ENCODE assay signal across 34 cellular contexts in the genomic region with DNA sequence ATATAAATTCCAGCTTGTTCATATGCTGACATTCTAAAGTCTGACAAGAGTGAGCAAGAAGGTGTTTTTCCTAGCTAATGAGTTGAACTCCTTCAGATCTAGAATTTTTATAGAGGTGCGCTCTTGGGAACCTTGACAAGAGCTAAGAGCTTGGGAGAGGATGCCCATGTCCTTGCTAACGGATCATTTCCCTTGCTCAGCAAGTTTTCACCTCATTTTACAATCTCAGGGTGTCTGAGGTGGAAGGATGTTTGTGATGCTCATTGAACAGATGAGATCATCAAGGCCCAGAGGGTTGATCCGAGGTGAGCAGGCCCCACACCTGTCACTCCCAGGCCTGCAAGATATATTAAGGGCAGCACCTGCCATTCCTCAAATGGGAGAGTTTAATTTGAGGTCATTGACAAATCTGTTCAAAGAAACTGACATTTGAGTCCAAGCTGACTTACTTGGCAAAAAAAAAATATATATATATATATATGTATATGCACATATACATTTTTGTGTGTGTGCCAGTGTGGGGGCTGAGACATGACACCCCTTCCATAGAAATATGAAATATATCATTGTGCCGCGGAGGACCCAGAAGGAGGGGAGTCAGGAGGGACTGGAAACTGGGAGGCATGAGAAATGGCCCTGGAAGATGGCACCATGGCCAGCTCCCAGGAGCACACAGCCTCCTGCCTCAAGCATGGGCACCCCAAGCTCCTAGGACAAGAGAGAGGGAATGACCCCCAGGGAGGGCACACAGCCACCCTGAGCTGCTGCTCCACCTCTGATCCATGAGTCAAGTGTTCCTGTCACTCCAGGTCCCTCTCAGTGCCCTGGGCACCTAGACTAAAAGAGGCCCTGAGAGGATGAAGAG. TPM values are rescaled to one million over a fixed set of nuclear protein-coding genes. Genes with fewer than 3 reads are reported as not detected.
"Had no signal": no experiment of that assay in that cellular context is flagged by ENCODE, and none has a peak within 500 bp of the region (broad histone marks: within the 10 kb centered on the region; RNA-seq: fewer than 3 reads in every experiment).

No MANE protein-coding gene starts in this region.

- H3K4me3 ChIP-seq: ascending aorta, cardiac muscle cell, Peyer's patch had no signal

- H3K27me3 Mint-ChIP-seq: activated naive CD4-positive, alpha-beta T cell treated with anti-CD3 and anti-CD28 coated beads, Interleukin-2, amount 50 U/mL, for 24 hours; activated T-cell treated with anti-CD3 and anti-CD28 coated beads, Interleukin-2, amount 50 U/mL, for 24 hours; central memory CD8-positive, alpha-beta T cell had no signal

- H3K4me1 Mint-ChIP-seq: activated CD4-positive, alpha-beta T cell treated with anti-CD3 and anti-CD28 coated beads, Interleukin-2, amount 10 ng/mL, durations not matched to agents 24 days and 14 days; activated naive CD4-positive, alpha-beta T cell treated with anti-CD3 and anti-CD28 coated beads, Interleukin-2, amount 50 U/mL, for 24 hours; activated naive CD8-positive, alpha-beta T cell treated with anti-CD3 and anti-CD28 coated beads, Interleukin-2, amount 10 ng/mL, durations not matched to agents 7 days and 5 days; central memory CD8-positive, alpha-beta T cell had no signal

- H3K36me3 ChIP-seq: ascending aorta, cardiac muscle cell, Peyer's patch had no signal

- H3K27ac ChIP-seq: ascending aorta, cardiac muscle cell, Peyer's patch, RWPE1, VCaP had no signal

- ATAC-seq: activated CD8-positive, alpha-beta T cell treated with anti-CD3 and anti-CD28 coated beads, Interleukin-2, amount 10 ng/mL, durations not matched to agents 7 days and 5 days had no signal

- H3K4me3 Mint-ChIP-seq: activated CD4-positive, alpha-beta T cell treated with anti-CD3 and anti-CD28 coated beads, Interleukin-2, amount 10 ng/mL, durations not matched to agents 24 days and 14 days; activated CD8-positive, alpha-beta T cell treated with anti-CD3 and anti-CD28 coated beads, Interleukin-2, amount 10 ng/mL, durations not matched to agents 7 days and 5 days; activated naive CD4-positive, alpha-beta T cell treated with anti-CD3 and anti-CD28 coated beads, Interleukin-2, amount 50 U/mL, for 24 hours; activated naive CD8-positive, alpha-beta T cell treated with anti-CD3 and anti-CD28 coated beads, Interleukin-2, amount 10 ng/mL, durations not matched to agents 7 days and 5 days; activated T-cell treated with anti-CD3 and anti-CD28 coated beads, Interleukin-2, amount 50 U/mL, for 24 hours; central memory CD8-positive, alpha-beta T cell had no signal

- H3K27ac Mint-ChIP-seq: activated CD4-positive, alpha-beta T cell treated with anti-CD3 and anti-CD28 coated beads, Interleukin-2, amount 10 ng/mL, durations not matched to agents 24 days and 14 days; activated CD8-positive, alpha-beta T cell treated with anti-CD3 and anti-CD28 coated beads, Interleukin-2, amount 10 ng/mL, durations not matched to agents 7 days and 5 days; activated naive CD4-positive, alpha-beta T cell treated with anti-CD3 and anti-CD28 coated beads, Interleukin-2, amount 50 U/mL, for 24 hours; activated naive CD8-positive, alpha-beta T cell treated with anti-CD3 and anti-CD28 coated beads, Interleukin-2, amount 10 ng/mL, durations not matched to agents 7 days and 5 days; activated T-cell treated with anti-CD3 and anti-CD28 coated beads, Interleukin-2, amount 50 U/mL, for 24 hours; activated T-helper 2 cell treated with anti-CD3 and anti-CD28 coated beads, Interferon-gamma antibody, Interleukin-2, Interleukin-4, amounts not matched to agents 10 μg/mL and 5 μg/mL and 100 μg/mL, durations not matched to agents 14 hours and 24 hours and 36 hours had no signal

- H3K9me3 ChIP-seq: ascending aorta, Peyer's patch had no signal

- H3K9me3 Mint-ChIP-seq: activated CD4-positive, alpha-beta T cell treated with anti-CD3 and anti-CD28 coated beads, Interleukin-2, amount 10 ng/mL, durations not matched to agents 24 days and 14 days; activated naive CD4-positive, alpha-beta T cell treated with anti-CD3 and anti-CD28 coated beads, Interleukin-2, amount 50 U/mL, for 24 hours; activated naive CD8-positive, alpha-beta T cell treated with anti-CD3 and anti-CD28 coated beads, Interleukin-2, amount 10 ng/mL, durations not matched to agents 7 days and 5 days; activated T-cell treated with anti-CD3 and anti-CD28 coated beads, Interleukin-2, amount 50 U/mL, for 24 hours; activated T-helper 2 cell treated with anti-CD3 and anti-CD28 coated beads, Interferon-gamma antibody, Interleukin-2, Interleukin-4, amounts not matched to agents 10 μg/mL and 5 μg/mL and 100 μg/mL, durations not matched to agents 14 hours and 24 hours and 36 hours; central memory CD8-positive, alpha-beta T cell had no signal

- DNase-seq: activated CD4-positive, alpha-beta T cell treated with anti-CD3 and anti-CD28 coated beads for 1 hour; activated CD4-positive, alpha-beta T cell treated with anti-CD3 and anti-CD28 coated beads, Interleukin-2, amount 10 ng/mL, durations not matched to agents 24 days and 14 days; activated CD4-positive, alpha-beta T cell treated with anti-CD3 and anti-CD28 coated beads, Interleukin-2, amount 50 U/mL, for 4 hours; activated CD4-positive, CD25-positive, alpha-beta regulatory T cell; activated CD8-positive, alpha-beta T cell treated with anti-CD3 and anti-CD28 coated beads, Interleukin-2, amount 10 ng/mL, durations not matched to agents 7 days and 5 days; activated gamma-delta T cell; activated naive CD4-positive, alpha-beta T cell treated with Interleukin-2 at 50 U/mL for 16 hours; activated naive CD8-positive, alpha-beta T cell treated with anti-CD3 and anti-CD28 coated beads, Interleukin-2, amount 10 ng/mL, durations not matched to agents 7 days and 5 days; activated T-cell treated with anti-CD3 and anti-CD28 coated beads, Interleukin-2, amount 50 U/mL, for 24 hours; amygdala; NCI-H1105; NCI-H1417 treated with DMSO at 0.1 percent for 48 hours; NCI-H187 treated with DMSO at 0.1 percent for 48 hours; NCI-H2081; NCI-H2171 treated with DMSO at 0.1 percent for 48 hours; NCI-H2227 treated with DMSO at 0.1 percent for 48 hours; NCI-H446; NCI-H510A treated with DMSO at 0.1 percent for 48 hours; NCI-H526 treated with DMSO at 0.1 percent for 48 hours; Peyer's patch; Right ventricle myocardium superior; SW 1271; T-helper 1 cell; T-helper 2 cell; T-helper 9 cell had no signal

- H3K27me3 ChIP-seq: ascending aorta, cardiac muscle cell, Peyer's patch had no signal

- H3K36me3 Mint-ChIP-seq: activated naive CD4-positive, alpha-beta T cell treated with anti-CD3 and anti-CD28 coated beads, Interleukin-2, amount 50 U/mL, for 24 hours; activated naive CD8-positive, alpha-beta T cell treated with anti-CD3 and anti-CD28 coated beads, Interleukin-2, amount 10 ng/mL, durations not matched to agents 7 days and 5 days had no signal

- H3K4me1 ChIP-seq: ascending aorta had no signal

RNA-seq across cellular contexts. Expression of a gene that starts 17.3 kb away (rescaled TPM):
- total RNA-seq: activated CD4-positive, alpha-beta T cell treated with anti-CD3 and anti-CD28 coated beads, Interleukin-2, amount 10 ng/mL, durations not matched to agents 24 days and 14 days; activated CD8-positive, alpha-beta T cell treated with anti-CD3 and anti-CD28 coated beads, Interleukin-2, amount 10 ng/mL, durations not matched to agents 7 days and 5 days; activated naive CD8-positive, alpha-beta T cell treated with anti-CD3 and anti-CD28 coated beads, Interleukin-2, amount 10 ng/mL, durations not matched to agents 7 days and 5 days; activated T-helper 2 cell treated with anti-CD3 and anti-CD28 coated beads, Interferon-gamma antibody, Interleukin-2, Interleukin-4, amounts not matched to agents 10 μg/mL and 5 μg/mL and 100 μg/mL, durations not matched to agents 14 hours and 24 hours and 36 hours; ascending aorta; chondrocyte; M059J; Right ventricle myocardium superior had no signal
